8 cellular contexts compared by ENCODE assay signal in genomic region chr9:120710110-120710981, GRCh38. TPM values are rescaled to one million over a fixed set of nuclear protein-coding genes. Genes with fewer than 3 reads are reported as not detected.
DNase-seq lines count a peak whose midpoint lies in the region; ATAC-seq, FAIRE-seq and TF ChIP-seq lines count a peak whose summit lies in the region.

No MANE protein-coding gene starts in this region.

- TF ChIP-seq CTCF in DOHH2 (IDR thresholded peaks at IDR 0.05; ENCODE audit: low read depth, low read length, poor library complexity, severe bottlenecking) (no peak), keratinocyte (optimal IDR thresholded peaks at IDR 0.05 in 1 of 3, IDR thresholded peaks at IDR 0.05 in 1 of 3, conservative IDR thresholded peaks at IDR 0.05 in 1 of 3; ENCODE audit: extremely low read depth in 1 of 3, insufficient read depth in 2 of 3, low read length in 3 of 3) (no peak), thoracic aorta (IDR thresholded peaks at IDR 0.05) (no peak)

- H3K27me3 ChIP-seq in DOHH2 (ENCODE audit: control insufficient read depth, low read length) = no peaks in the 10 kb centered on the region
- no peaks in the 10 kb centered on the region for H3K27me3 ChIP-seq in adipocyte (replicated peaks; ENCODE audit: control insufficient read depth, insufficient read depth, low read length)
- H3K27me3 ChIP-seq in keratinocyte (ENCODE audit: control insufficient read depth, extremely low read depth, insufficient read depth, low read length) = no peaks in the 10 kb centered on the region
- no peaks in the 10 kb centered on the region for H3K27me3 ChIP-seq in thoracic aorta (replicated peaks; ENCODE audit: insufficient read depth)

- no peaks in the 10 kb centered on the region for H3K9me2 ChIP-seq in DOHH2 (replicated peaks; ENCODE audit: control insufficient read depth, low read length)

- peak; percentile 24 for DNase-seq in NCI-H2107 (lab: John Stamatoyannopoulos, UW)
- peak; percentile 34 for DNase-seq in adipocyte (ENCODE audit: low read depth)
- DNase-seq in keratinocyte (ENCODE audit: low read depth, low spot score) = no peak
- DNase-seq in thoracic aorta (ENCODE audit: low spot score) = no peak
- no peak for DNase-seq in NAMALWA (ENCODE audit: low spot score)
- DNase-seq in activated naive CD4-positive, alpha-beta T cell treated with anti-CD3 and anti-CD28 coated beads, Interleukin-2, amount 50 U/mL, for 16 hours = no peak

- H2AFZ ChIP-seq in keratinocyte (ENCODE audit: control insufficient read depth, low read length) = peak overlapping the region; percentile 56

- dilution Hi-C loops in keratinocyte (cut with MboI; ENCODE audit: extremely low pct_ligation_motif_present, low sequenced_read_pairs) = no loop called here

- peak overlapping the region; percentile 31 for H3K4me2 ChIP-seq in DOHH2 (ENCODE audit: low read length)
- peak overlapping the region; percentile 98 for H3K4me2 ChIP-seq in keratinocyte (ENCODE audit: control insufficient read depth, extremely low read depth, insufficient read depth, low read depth, low read length)

- no peaks in the 10 kb centered on the region for H3K36me3 ChIP-seq in DOHH2 (ENCODE audit: control insufficient read depth, low read length)
- H3K36me3 ChIP-seq in adipocyte (ENCODE audit: control insufficient read depth, insufficient read depth, low read length, severe bottlenecking) = peaks cover 13% of the 10 kb centered on the region
- no peaks in the 10 kb centered on the region for H3K36me3 ChIP-seq in keratinocyte (ENCODE audit: control insufficient read depth in 2 of 2, extremely low read depth in 1 of 2, insufficient read depth in 2 of 2, low read length in 2 of 2)
- no peaks in the 10 kb centered on the region for H3K36me3 ChIP-seq in thoracic aorta

- no peaks in the 10 kb centered on the region for H4K20me1 ChIP-seq in DOHH2 (ENCODE audit: control insufficient read depth, insufficient read depth, low read depth, low read length)
- H4K20me1 ChIP-seq in keratinocyte (ENCODE audit: control insufficient read depth, extremely low read depth, insufficient read depth, low read length) = no peaks in the 10 kb centered on the region

- peaks cover 17% of the 10 kb centered on the region for H3K79me2 ChIP-seq in DOHH2 (ENCODE audit: control insufficient read depth, low read length)
- peaks cover 50% of the 10 kb centered on the region for H3K79me2 ChIP-seq in keratinocyte (ENCODE audit: control insufficient read depth, insufficient read depth, low read length)

- ATAC-seq in thoracic aorta (ENCODE audit: insufficient number of reproducible peaks, low FRiP score, low read depth) (no peak), HG03354 (IDR thresholded peaks at IDR 0.05; ENCODE audit: poor library complexity, severe bottlenecking, unreplicated experiment) (no peak)

- peak overlapping the region; percentile 85 for H3K9ac ChIP-seq in adipocyte (ENCODE audit: low read length)
- peak overlapping the region; percentile 71 for H3K9ac ChIP-seq in keratinocyte (ENCODE audit: control insufficient read depth, extremely low read depth, insufficient read depth, low read length)

- H3K27ac ChIP-seq in DOHH2 (ENCODE audit: low read depth, low read length) (no peak overlapping the region), keratinocyte (ENCODE audit: control insufficient read depth, insufficient read depth, low read length) (peak overlapping the region; percentile 82), thoracic aorta (peak overlapping the region in 1 of 2 donors; percentile 34)

- peaks cover 42% of the 10 kb centered on the region for H3K4me1 ChIP-seq in DOHH2 (ENCODE audit: control insufficient read depth, low read length)
- H3K4me1 ChIP-seq in adipocyte (ENCODE audit: control insufficient read depth, insufficient read depth, low read length) = peaks cover 29% of the 10 kb centered on the region
- peaks cover 40% of the 10 kb centered on the region for H3K4me1 ChIP-seq in keratinocyte (ENCODE audit: control insufficient read depth, extremely low read depth, insufficient read depth, low read length)
- H3K4me1 ChIP-seq in thoracic aorta (ENCODE audit: control insufficient read depth in 1 of 2, low read depth in 2 of 2) = peaks cover 14 to 47% of the 10 kb centered on the region in 2 donors

- H3F3A ChIP-seq in DOHH2 (ENCODE audit: control insufficient read depth, insufficient read depth) = peaks cover 4% of the 10 kb centered on the region; the same call in 1 of the 2 replicates

- H3K4me3 ChIP-seq in DOHH2 (ENCODE audit: low read length) (peak overlapping the region; percentile 32; the same call in 1 of the 2 replicates), adipocyte (ENCODE audit: low read length) (peak overlapping the region; percentile 83), keratinocyte (ENCODE audit: control insufficient read depth in 2 of 3, extremely low read depth in 1 of 3, insufficient read depth in 2 of 3, low read depth in 1 of 3, low read length in 3 of 3) (peak overlapping the region; percentile 7 to 69 (median 69)), thoracic aorta (peak overlapping the region; percentile 66)

- no peaks in the 10 kb centered on the region for H3K9me1 ChIP-seq in keratinocyte (ENCODE audit: control insufficient read depth, extremely low read depth, insufficient read depth, low read length)

- FAIRE-seq in keratinocyte (lab: Jason Lieb, UNC) = no peak

- no peaks in the 10 kb centered on the region for H3K9me3 ChIP-seq in DOHH2 (ENCODE audit: control insufficient read depth, insufficient read depth, low read length)
- H3K9me3 ChIP-seq in adipocyte (ENCODE audit: control insufficient read depth, low read length) = no peaks in the 10 kb centered on the region
- H3K9me3 ChIP-seq in keratinocyte (ENCODE audit: control insufficient read depth, low read depth, low read length) = no peaks in the 10 kb centered on the region
- no peaks in the 10 kb centered on the region for H3K9me3 ChIP-seq in thoracic aorta

RNA-seq across cellular contexts. Expression of gene MEGF9, which starts 3.9 kb away (rescaled TPM):
- 8.2 to 11.2 TPM (median 9.8 TPM) in 3 replicates for polyA plus RNA-seq in keratinocyte
- polyA plus RNA-seq in keratinocyte (2011; ENCODE audit: low read depth) = 5.3 TPM
- polyA plus RNA-seq in keratinocyte (2011; cell fraction: cytosol; rRNA removed) = 8.2 and 14.9 TPM in 2 replicates
- polyA plus RNA-seq in keratinocyte (2011; cell fraction: nucleus; rRNA removed) = 17.2 and 19.9 TPM in 2 replicates
- 8.2 and 12.3 TPM in 2 replicates for polyA plus RNA-seq in keratinocyte (2012; ENCODE audit: low replicate concordance)
- 3.7 to 10.6 TPM (median 10.6 TPM) in 3 replicates for polyA minus RNA-seq in keratinocyte
- 12.1 TPM for polyA minus RNA-seq in keratinocyte (2011; cell fraction: cytosol; rRNA and poly(A)+ RNA removed)
- 13.2 and 24.9 TPM in 2 replicates for polyA minus RNA-seq in keratinocyte (2011; cell fraction: nucleus; rRNA and poly(A)+ RNA removed)
- 10 to 100 TPM; 19.2 to 27.3 TPM for total RNA-seq in thoracic aorta

Comparison
In these comparisons a context has a peak if more than half of its experiments do, and no peak if none do; other contexts are left out.
1. H3K4me3 ChIP-seq: peak in every context shown above with its lines; median percentile 83 in adipocyte; 69 in keratinocyte; 66 in thoracic aorta; 32 in DOHH2.
2. DNase-seq: peak in NCI-H2107 (single experiment) and adipocyte (single experiment); none in keratinocyte (single experiment), thoracic aorta (single experiment), NAMALWA (single experiment) and activated naive CD4-positive, alpha-beta T cell treated with anti-CD3 and anti-CD28 coated beads, Interleukin-2, amount 50 U/mL, for 16 hours (single experiment).